35 cellular contexts compared by ENCODE assay signal in genomic region chr16:49416276-49416675, GRCh38. TPM values are rescaled to one million over a fixed set of nuclear protein-coding genes. Genes with fewer than 3 reads are reported as not detected.
"Had no signal": no experiment of that assay in that cellular context is flagged by ENCODE, and none has a peak within 500 bp of the region (broad histone marks: within the 10 kb centered on the region; RNA-seq: fewer than 3 reads in every experiment).

No MANE protein-coding gene starts in this region.

- H3K4me3 ChIP-seq: colonic mucosa, esophagus squamous epithelium, gastrocnemius medialis, heart right ventricle, left ventricle myocardium inferior, lower lobe of right lung, mucosa of descending colon had no signal

- H3K4me1 ChIP-seq: colonic mucosa, esophagus squamous epithelium, gastrocnemius medialis, heart right ventricle, left ventricle myocardium inferior, lower lobe of right lung had no signal

- H3K4me3 Mint-ChIP-seq: dendritic cell treated with granulocyte-macrophage colony-stimulating factor and Interleukin-4, amounts not matched to agents 40 ng/mL and 50 ng/mL, for 4 days; effector memory CD8-positive, alpha-beta T cell; endodermal cell; mesothelial cell of epicardium had no signal

- FAIRE-seq: endometrium, islet of Langerhans, keratinocyte had no signal

- DNase-seq: cerebellar nuclear complex; colonic mucosa; cortex of kidney; effector CD8-positive, alpha-beta T cell; effector memory CD8-positive, alpha-beta T cell; endodermal cell; erythroblast; esophagus squamous epithelium; foreskin fibroblast; foreskin melanocyte; gastrocnemius medialis; glutamatergic neuron; head of caudate nucleus; heart right ventricle; hippocampal formation; kidney glomerular epithelial cell; left colon; left ventricle myocardium inferior; lower lobe of right lung; mesenchymal stem cell; mucosa of descending colon had no signal

- H3K36me3 ChIP-seq: colonic mucosa, esophagus squamous epithelium, gastrocnemius medialis, heart right ventricle, left ventricle myocardium inferior, lower lobe of right lung had no signal

- H3K9me3 ChIP-seq: colonic mucosa, esophagus squamous epithelium, gastrocnemius medialis, heart right ventricle, left ventricle myocardium inferior, lower lobe of right lung, mucosa of descending colon had no signal

- H3K27ac ChIP-seq: colonic mucosa, epithelial cell of prostate, esophagus squamous epithelium, gastrocnemius medialis, heart right ventricle, left ventricle myocardium inferior, lower lobe of right lung had no signal

- H3K27me3 Mint-ChIP-seq: dendritic cell treated with granulocyte-macrophage colony-stimulating factor and Interleukin-4, amounts not matched to agents 40 ng/mL and 50 ng/mL, for 4 days had no signal

- H3K36me3 Mint-ChIP-seq: mesothelial cell of epicardium had no signal

- H3K9me3 Mint-ChIP-seq: dendritic cell treated with granulocyte-macrophage colony-stimulating factor and Interleukin-4, amounts not matched to agents 40 ng/mL and 50 ng/mL, for 4 days; effector memory CD8-positive, alpha-beta T cell; endodermal cell had no signal

- ATAC-seq: effector memory CD8-positive, alpha-beta T cell; esophagus mucosa; gastrocnemius medialis; heart right ventricle; left colon; left lobe of liver; lower lobe of right lung; mucosa of descending colon had no signal

- H3K27ac Mint-ChIP-seq: dendritic cell treated with granulocyte-macrophage colony-stimulating factor and Interleukin-4, amounts not matched to agents 40 ng/mL and 50 ng/mL, for 4 days; effector memory CD8-positive, alpha-beta T cell; endodermal cell; mesothelial cell of epicardium had no signal

- H3K4me1 Mint-ChIP-seq: mesothelial cell of epicardium had no signal

- H3K27me3 ChIP-seq: colonic mucosa, gastrocnemius medialis had no signal

RNA-seq across cellular contexts. Expression of gene C16orf78, which starts 42.7 kb away (rescaled TPM):
- total RNA-seq: chondrocyte, colonic mucosa, dermis microvascular lymphatic vessel endothelial cell, endodermal cell, esophagus mucosa, esophagus squamous epithelium, gastrocnemius medialis, glomerular endothelial cell, heart right ventricle, left colon, left lobe of liver, left ventricle myocardium inferior, liver, lower lobe of right lung, lung microvascular endothelial cell, mesenteric fat pad, mesothelial cell of epicardium, mucosa of descending colon had no signal
- polyA plus RNA-seq: heart right ventricle, keratinocyte, liver had no signal
